In the genomic region with DNA sequence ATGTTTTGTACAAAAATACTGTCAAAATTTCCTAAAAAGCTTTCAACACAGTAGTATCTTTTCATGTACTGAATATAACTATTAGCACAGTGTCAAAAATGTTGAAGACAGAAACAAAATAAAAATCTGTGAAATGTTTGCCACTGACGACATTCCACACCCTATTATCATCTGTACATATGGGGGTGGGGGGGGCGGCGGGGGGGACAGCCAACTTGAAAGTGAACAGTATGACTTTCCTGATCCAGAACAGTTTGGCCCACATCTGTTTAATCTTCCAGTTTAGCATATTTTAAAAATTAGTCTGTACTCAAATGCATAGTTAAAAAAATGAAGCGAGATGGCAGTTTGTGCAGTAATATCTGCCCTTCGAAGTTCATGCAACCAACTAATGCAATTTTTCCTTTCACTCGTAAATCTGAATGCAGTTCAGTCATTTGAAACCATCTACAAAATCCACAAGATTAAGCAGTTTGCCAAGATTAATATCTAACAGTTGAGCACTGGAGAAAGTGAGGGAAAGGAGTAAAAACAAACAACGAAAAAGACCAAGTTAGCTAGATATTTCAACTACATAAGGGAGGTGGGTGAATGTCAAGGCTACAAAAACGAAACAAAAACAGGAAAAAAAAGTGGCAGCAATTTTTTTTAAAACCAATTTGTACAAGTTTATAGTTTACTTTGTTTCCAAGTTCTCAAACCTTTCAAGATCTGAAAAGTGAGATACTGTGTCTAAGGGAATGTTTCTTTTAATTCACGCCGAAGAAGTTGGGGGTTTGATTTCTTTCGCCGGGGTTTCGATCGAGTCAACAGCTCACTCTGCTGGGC, we compare ENCODE assay signal across 1 cellular context.
TF ChIP-seq lines count a peak whose summit lies in the region.

No MANE protein-coding gene starts in this region.

TF ChIP-seq in HEK293, 187 proteins besides CTCF, POLR2A, EP300 and RAD21 (continued from another document):
- TF ChIP-seq, protein P1, sequence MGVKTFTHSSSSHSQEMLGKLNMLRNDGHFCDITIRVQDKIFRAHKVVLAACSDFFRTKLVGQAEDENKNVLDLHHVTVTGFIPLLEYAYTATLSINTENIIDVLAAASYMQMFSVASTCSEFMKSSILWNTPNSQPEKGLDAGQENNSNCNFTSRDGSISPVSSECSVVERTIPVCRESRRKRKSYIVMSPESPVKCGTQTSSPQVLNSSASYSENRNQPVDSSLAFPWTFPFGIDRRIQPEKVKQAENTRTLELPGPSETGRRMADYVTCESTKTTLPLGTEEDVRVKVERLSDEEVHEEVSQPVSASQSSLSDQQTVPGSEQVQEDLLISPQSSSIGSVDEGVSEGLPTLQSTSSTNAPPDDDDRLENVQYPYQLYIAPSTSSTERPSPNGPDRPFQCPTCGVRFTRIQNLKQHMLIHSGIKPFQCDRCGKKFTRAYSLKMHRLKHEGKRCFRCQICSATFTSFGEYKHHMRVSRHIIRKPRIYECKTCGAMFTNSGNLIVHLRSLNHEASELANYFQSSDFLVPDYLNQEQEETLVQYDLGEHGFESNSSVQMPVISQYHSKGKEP (tag by site-specific recombination; IDR thresholded peaks at IDR 0.05), result peak; percentile 96
- TF ChIP-seq ZNF146 (tag by site-specific recombination; IDR thresholded peaks at IDR 0.05) (0 out of 2 replicates have a peak, but pooled peaks have one; percentile 15), FEZF1 (tag by site-specific recombination; IDR thresholded peaks at IDR 0.05) (peak; percentile 32; the same call in 1 of the 2 replicates), TCF7L2 (IDR thresholded peaks at IDR 0.05; ENCODE audit: borderline replicate concordance, low read depth, low read length) (0 out of 2 replicates have a peak, but pooled peaks have one; percentile 8), ZNF202 (tag by site-specific recombination; IDR thresholded peaks at IDR 0.05; ENCODE audit: borderline replicate concordance) (no peak), ZNF600 (tag by site-specific recombination; IDR thresholded peaks at IDR 0.05) (no peak), ZBTB17 (tag by site-specific recombination; IDR thresholded peaks at IDR 0.05) (peak; percentile 50), ZNF830 (tag by site-specific recombination; IDR thresholded peaks at IDR 0.05; ENCODE audit: low read depth) (no peak), ZNF266 (tag by site-specific recombination; IDR thresholded peaks at IDR 0.05; ENCODE audit: low read depth) (no peak), ZXDB (tag by site-specific recombination; IDR thresholded peaks at IDR 0.05) (0 out of 2 replicates have a peak, but pooled peaks have one; percentile 22), ZNF658 (tag by site-specific recombination; IDR thresholded peaks at IDR 0.05) (no peak), ZNF121 (tag by site-specific recombination; IDR thresholded peaks at IDR 0.05) (peak; percentile 72; the same call in 1 of the 2 replicates), ZNF362 (tag by site-specific recombination; IDR thresholded peaks at IDR 0.05) (peak; percentile 80), PRDM1 (tag by site-specific recombination; IDR thresholded peaks at IDR 0.05) (peak; percentile 96)
- TF ChIP-seq, protein P2, sequence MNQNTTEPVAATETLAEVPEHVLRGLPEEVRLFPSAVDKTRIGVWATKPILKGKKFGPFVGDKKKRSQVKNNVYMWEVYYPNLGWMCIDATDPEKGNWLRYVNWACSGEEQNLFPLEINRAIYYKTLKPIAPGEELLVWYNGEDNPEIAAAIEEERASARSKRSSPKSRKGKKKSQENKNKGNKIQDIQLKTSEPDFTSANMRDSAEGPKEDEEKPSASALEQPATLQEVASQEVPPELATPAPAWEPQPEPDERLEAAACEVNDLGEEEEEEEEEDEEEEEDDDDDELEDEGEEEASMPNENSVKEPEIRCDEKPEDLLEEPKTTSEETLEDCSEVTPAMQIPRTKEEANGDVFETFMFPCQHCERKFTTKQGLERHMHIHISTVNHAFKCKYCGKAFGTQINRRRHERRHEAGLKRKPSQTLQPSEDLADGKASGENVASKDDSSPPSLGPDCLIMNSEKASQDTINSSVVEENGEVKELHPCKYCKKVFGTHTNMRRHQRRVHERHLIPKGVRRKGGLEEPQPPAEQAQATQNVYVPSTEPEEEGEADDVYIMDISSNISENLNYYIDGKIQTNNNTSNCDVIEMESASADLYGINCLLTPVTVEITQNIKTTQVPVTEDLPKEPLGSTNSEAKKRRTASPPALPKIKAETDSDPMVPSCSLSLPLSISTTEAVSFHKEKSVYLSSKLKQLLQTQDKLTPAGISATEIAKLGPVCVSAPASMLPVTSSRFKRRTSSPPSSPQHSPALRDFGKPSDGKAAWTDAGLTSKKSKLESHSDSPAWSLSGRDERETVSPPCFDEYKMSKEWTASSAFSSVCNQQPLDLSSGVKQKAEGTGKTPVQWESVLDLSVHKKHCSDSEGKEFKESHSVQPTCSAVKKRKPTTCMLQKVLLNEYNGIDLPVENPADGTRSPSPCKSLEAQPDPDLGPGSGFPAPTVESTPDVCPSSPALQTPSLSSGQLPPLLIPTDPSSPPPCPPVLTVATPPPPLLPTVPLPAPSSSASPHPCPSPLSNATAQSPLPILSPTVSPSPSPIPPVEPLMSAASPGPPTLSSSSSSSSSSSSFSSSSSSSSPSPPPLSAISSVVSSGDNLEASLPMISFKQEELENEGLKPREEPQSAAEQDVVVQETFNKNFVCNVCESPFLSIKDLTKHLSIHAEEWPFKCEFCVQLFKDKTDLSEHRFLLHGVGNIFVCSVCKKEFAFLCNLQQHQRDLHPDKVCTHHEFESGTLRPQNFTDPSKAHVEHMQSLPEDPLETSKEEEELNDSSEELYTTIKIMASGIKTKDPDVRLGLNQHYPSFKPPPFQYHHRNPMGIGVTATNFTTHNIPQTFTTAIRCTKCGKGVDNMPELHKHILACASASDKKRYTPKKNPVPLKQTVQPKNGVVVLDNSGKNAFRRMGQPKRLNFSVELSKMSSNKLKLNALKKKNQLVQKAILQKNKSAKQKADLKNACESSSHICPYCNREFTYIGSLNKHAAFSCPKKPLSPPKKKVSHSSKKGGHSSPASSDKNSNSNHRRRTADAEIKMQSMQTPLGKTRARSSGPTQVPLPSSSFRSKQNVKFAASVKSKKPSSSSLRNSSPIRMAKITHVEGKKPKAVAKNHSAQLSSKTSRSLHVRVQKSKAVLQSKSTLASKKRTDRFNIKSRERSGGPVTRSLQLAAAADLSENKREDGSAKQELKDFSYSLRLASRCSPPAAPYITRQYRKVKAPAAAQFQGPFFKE (tag by site-specific recombination; IDR thresholded peaks at IDR 0.05; ENCODE audit: borderline replicate concordance), result no peak
- TF ChIP-seq, protein P3, sequence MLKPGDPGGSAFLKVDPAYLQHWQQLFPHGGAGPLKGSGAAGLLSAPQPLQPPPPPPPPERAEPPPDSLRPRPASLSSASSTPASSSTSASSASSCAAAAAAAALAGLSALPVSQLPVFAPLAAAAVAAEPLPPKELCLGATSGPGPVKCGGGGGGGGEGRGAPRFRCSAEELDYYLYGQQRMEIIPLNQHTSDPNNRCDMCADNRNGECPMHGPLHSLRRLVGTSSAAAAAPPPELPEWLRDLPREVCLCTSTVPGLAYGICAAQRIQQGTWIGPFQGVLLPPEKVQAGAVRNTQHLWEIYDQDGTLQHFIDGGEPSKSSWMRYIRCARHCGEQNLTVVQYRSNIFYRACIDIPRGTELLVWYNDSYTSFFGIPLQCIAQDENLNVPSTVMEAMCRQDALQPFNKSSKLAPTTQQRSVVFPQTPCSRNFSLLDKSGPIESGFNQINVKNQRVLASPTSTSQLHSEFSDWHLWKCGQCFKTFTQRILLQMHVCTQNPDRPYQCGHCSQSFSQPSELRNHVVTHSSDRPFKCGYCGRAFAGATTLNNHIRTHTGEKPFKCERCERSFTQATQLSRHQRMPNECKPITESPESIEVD (tag by site-specific recombination; IDR thresholded peaks at IDR 0.05), result peak; percentile 96
TF ChIP-seq in HEK293: peak in this region for 12.
